Comparison of ENCODE assay signal across 21 cellular contexts in genomic region chr3:27730774-27731659, GRCh38. TPM values are rescaled to one million over a fixed set of nuclear protein-coding genes. Genes with fewer than 3 reads are reported as not detected.
DNase-seq lines count a peak whose midpoint lies in the region; ATAC-seq, FAIRE-seq and TF ChIP-seq lines count a peak whose summit lies in the region.
"Had no signal": no experiment of that assay in that cellular context is flagged by ENCODE, and none has a peak within 500 bp of the region (broad histone marks: within the 10 kb centered on the region; RNA-seq: fewer than 3 reads in every experiment).

No MANE protein-coding gene starts in this region.

- H3K4me1 ChIP-seq in HUES6 (ENCODE audit: control insufficient read depth, insufficient read depth, low read length) (peaks cover 49% of the 10 kb centered on the region), endodermal cell (ENCODE audit: control insufficient read depth, insufficient read depth, low read length) (peaks cover 13% of the 10 kb centered on the region)
- H3K4me1 ChIP-seq: foreskin keratinocyte had no signal

- H3K36me3 Mint-ChIP-seq in endodermal cell (ENCODE audit: low read depth) = no peaks in the 10 kb centered on the region
- H3K36me3 Mint-ChIP-seq in natural killer cell treated with Interleukin-12 subunit alpha and Interleukin-12 subunit beta and Interleukin-15 and Interleukin-18, amount 100 ng/mL, for 72 hours = no peaks in the 10 kb centered on the region

- DNase-seq in ELF-1 (ENCODE audit: low read depth, low spot score) (peak; percentile 41), endodermal cell (peak; percentile 82), cortex of kidney (lab: John Stamatoyannopoulos, UW) (no peak), urothelium cell line (ENCODE audit: low spot score) (no peak)
- no peak for DNase-seq in natural killer cell treated with Interleukin-12 subunit alpha and Interleukin-12 subunit beta and Interleukin-15 and Interleukin-18, amount 100 ng/mL, for 72 hours (ENCODE audit: low spot score)
- DNase-seq in stimulated activated naive CD4-positive, alpha-beta T cell treated with Interleukin-2 at 50 U/mL for 16 hours (lab: John Stamatoyannopoulos, UW) = no peak
- DNase-seq: activated effector memory CD4-positive, alpha-beta T cell treated with Interleukin-2 at 50 U/mL for 16 hours; foreskin keratinocyte; NCI-H1048; NCI-H2081; NCI-H524 treated with DMSO at 0.1 percent for 48 hours; testis; WERI-Rb-1 had no signal

- TF ChIP-seq CTCF in endodermal cell (conservative IDR thresholded peaks at IDR 0.05) = no peak

- peak overlapping the region; percentile 56 for H3K4me3 ChIP-seq in HUES6 (ENCODE audit: low read depth, low read length)
- H3K4me3 ChIP-seq in endodermal cell (ENCODE audit: low read length) = peak overlapping the region; percentile 83

- peak overlapping the region; percentile 60 for H3K4me3 Mint-ChIP-seq in endodermal cell
- peak overlapping the region; percentile 69 for H3K4me3 Mint-ChIP-seq in natural killer cell treated with Interleukin-12 subunit alpha and Interleukin-12 subunit beta and Interleukin-15 and Interleukin-18, amount 100 ng/mL, for 72 hours

- peaks cover 82% of the 10 kb centered on the region for H3K27me3 ChIP-seq in HUES6 (ENCODE audit: control insufficient read depth, insufficient read depth, low read length)
- H3K27me3 ChIP-seq in endodermal cell (ENCODE audit: control insufficient read depth, insufficient read depth, low read length, poor library complexity, severe bottlenecking) = peaks cover 52% of the 10 kb centered on the region

- H3K9me3 Mint-ChIP-seq in endodermal cell = no peaks in the 10 kb centered on the region
- H3K9me3 Mint-ChIP-seq in natural killer cell treated with Interleukin-12 subunit alpha and Interleukin-12 subunit beta and Interleukin-15 and Interleukin-18, amount 100 ng/mL, for 72 hours = no peaks in the 10 kb centered on the region

- H3K36me3 ChIP-seq in HUES6 (ENCODE audit: control insufficient read depth, insufficient read depth, low read length) (no peaks in the 10 kb centered on the region), endodermal cell (ENCODE audit: control insufficient read depth, insufficient read depth, low read length) (no peaks in the 10 kb centered on the region)
- H3K36me3 ChIP-seq: WERI-Rb-1 had no signal

- peak overlapping the region; percentile 54 for H3K9ac ChIP-seq in HUES6 (ENCODE audit: low read length)
- no peak overlapping the region for H3K9ac ChIP-seq in endodermal cell (ENCODE audit: extremely low read depth, low read length, poor library complexity, severe bottlenecking)
- H3K9ac ChIP-seq: KMS-11 had no signal

- no peak overlapping the region for H3K27ac ChIP-seq in HUES6 (ENCODE audit: low read depth, low read length)
- no peak overlapping the region for H3K27ac ChIP-seq in endodermal cell (ENCODE audit: low read depth, low read length)
- H3K27ac ChIP-seq: foreskin keratinocyte, HL-60, KMS-11, psoas muscle, testis, WERI-Rb-1 had no signal

- no peak for FAIRE-seq in urothelium cell line (lab: Jason Lieb, UNC)
- FAIRE-seq: astrocyte had no signal

- peaks cover 51% of the 10 kb centered on the region for H3K4me1 Mint-ChIP-seq in endodermal cell
- peaks cover 34 to 39% of the 10 kb centered on the region in 2 donors for H3K4me1 Mint-ChIP-seq in natural killer cell treated with Interleukin-12 subunit alpha and Interleukin-12 subunit beta and Interleukin-15 and Interleukin-18, amount 100 ng/mL, for 72 hours (ENCODE audit: low read depth in 2 of 2)

- no peak for ATAC-seq in natural killer cell treated with Interleukin-12 subunit alpha and Interleukin-12 subunit beta and Interleukin-15 and Interleukin-18, amount 100 ng/mL, for 72 hours
- no peak for ATAC-seq in GM21381 (IDR thresholded peaks at IDR 0.05; ENCODE audit: unreplicated experiment)

- WGBS in endodermal cell (ENCODE audit: insufficient coverage in 1 of 2, insufficient read length in 1 of 2), 2 experiments = 1 to 3% methylated on average over 20 to 30 of the region's 31 CpGs

- H3K27ac Mint-ChIP-seq in endodermal cell = no peak overlapping the region
- peak overlapping the region in 1 of 2 donors; percentile 79 for H3K27ac Mint-ChIP-seq in natural killer cell treated with Interleukin-12 subunit alpha and Interleukin-12 subunit beta and Interleukin-15 and Interleukin-18, amount 100 ng/mL, for 72 hours

- H3K9me3 ChIP-seq in HUES6 (ENCODE audit: control insufficient read depth, insufficient read depth, low read depth, low read length) (no peaks in the 10 kb centered on the region), endodermal cell (ENCODE audit: control insufficient read depth, low read length) (no peaks in the 10 kb centered on the region)
- H3K9me3 ChIP-seq: psoas muscle, testis had no signal

- peaks cover 53% of the 10 kb centered on the region for H3K27me3 Mint-ChIP-seq in endodermal cell (ENCODE audit: insufficient read depth)
- peaks cover 50 to 60% of the 10 kb centered on the region in 2 donors for H3K27me3 Mint-ChIP-seq in natural killer cell treated with Interleukin-12 subunit alpha and Interleukin-12 subunit beta and Interleukin-15 and Interleukin-18, amount 100 ng/mL, for 72 hours

RNA-seq across cellular contexts. Expression of gene EOMES, which starts 8.9 kb away (rescaled TPM):
- total RNA-seq in endodermal cell = 100 to 1,000 TPM; 182 to 283 TPM
- 35.9 TPM for polyA plus RNA-seq in endodermal cell (2013, experiment 1 of 2)
- 48.4 TPM for polyA plus RNA-seq in endodermal cell (2013, experiment 2 of 2)
- 100 to 1,000 TPM; 117 to 270 TPM for total RNA-seq in natural killer cell treated with Interleukin-12 subunit alpha and Interleukin-12 subunit beta and Interleukin-15 and Interleukin-18, amount 100 ng/mL, for 72 hours
- total RNA-seq: astrocyte, chondrocyte, smooth muscle cell had no signal
- polyA plus RNA-seq: smooth muscle cell had no signal

Comparison
In these comparisons a context has a peak if more than half of its experiments do, and no peak if none do; other contexts are left out.
1. DNase-seq: peak in ELF-1 (single experiment) and endodermal cell (single experiment); none in natural killer cell treated with Interleukin-12 subunit alpha and Interleukin-12 subunit beta and Interleukin-15 and Interleukin-18, amount 100 ng/mL, for 72 hours (single experiment), stimulated activated naive CD4-positive, alpha-beta T cell treated with Interleukin-2 at 50 U/mL for 16 hours (single experiment), cortex of kidney (single experiment) and urothelium cell line (single experiment).